Comparison of ENCODE assay signal across 16 cellular contexts in the genomic region with DNA sequence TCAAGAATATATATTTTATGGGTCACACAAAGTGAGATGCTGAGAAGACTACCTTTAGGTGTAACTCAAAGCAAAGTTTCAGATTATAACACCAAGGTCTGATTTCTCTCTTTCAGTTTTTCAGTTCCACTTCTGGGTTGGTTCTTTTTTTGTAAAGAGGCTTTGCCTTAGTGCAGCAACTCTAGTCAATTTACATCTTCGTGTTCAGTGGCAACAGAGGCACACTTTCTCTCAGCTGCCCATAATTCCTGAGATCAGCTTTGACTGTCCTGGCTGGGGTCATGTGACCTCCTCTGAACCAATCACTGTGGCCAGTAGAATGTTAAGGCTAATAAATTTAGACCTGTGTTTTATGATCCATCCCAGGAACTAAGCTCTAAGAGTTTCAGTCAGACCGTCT.
DNase-seq lines count a peak whose midpoint lies in the region; ATAC-seq, FAIRE-seq and TF ChIP-seq lines count a peak whose summit lies in the region.
"Had no signal": no experiment of that assay in that cellular context is flagged by ENCODE, and none has a peak within 500 bp of the region (broad histone marks: within the 10 kb centered on the region; RNA-seq: fewer than 3 reads in every experiment).

No MANE protein-coding gene starts in this region.

- H4K8ac ChIP-seq in H1 (ENCODE audit: extremely low read depth, insufficient read depth, low read length) = no peak overlapping the region

- H3K27me3 ChIP-seq in H1 (replicated peaks in 1 of 4; ENCODE audit: control insufficient read depth in 3 of 4, extremely low read depth in 1 of 4, insufficient read depth in 3 of 4, low read length in 3 of 4) = no peaks in the 10 kb centered on the region
- H3K27me3 ChIP-seq: dorsolateral prefrontal cortex had no signal

- H3K56ac ChIP-seq in H1 (replicated peaks; ENCODE audit: insufficient read length, low read depth, low read length) = no peak overlapping the region

- H4K20me1 ChIP-seq in H1 (replicated peaks in 1 of 2; ENCODE audit: control insufficient read depth in 1 of 2, insufficient read depth in 2 of 2, low read length in 2 of 2) = no peaks in the 10 kb centered on the region

- H2BK120ac ChIP-seq in H1 (replicated peaks; ENCODE audit: low read depth, low read length) = no peak overlapping the region

- no peak overlapping the region for H4K5ac ChIP-seq in H1 (ENCODE audit: insufficient read length, low read depth, low read length)

- no peaks in the 10 kb centered on the region; a peak in 1 of 7 replicates for H3K4me1 ChIP-seq in H1 (replicated peaks in 1 of 4; ENCODE audit: control insufficient read depth in 3 of 4, insufficient read depth in 4 of 4, low read length in 3 of 4)

- no peak overlapping the region for H3K9ac ChIP-seq in H1 (replicated peaks in 1 of 4; ENCODE audit: extremely low read depth in 1 of 4, low read depth in 3 of 4, low read length in 3 of 4)
- H3K9ac ChIP-seq: GM23248 had no signal

- CTCF ChIA-PET in H1 (lab: Charles Lee; ENCODE audit: partially characterized antibody) = no interaction called here

- no peak overlapping the region for H3K4me3 ChIP-seq in H1 (ENCODE audit: extremely low read depth in 1 of 4, insufficient read depth in 2 of 4, low read depth in 3 of 4, low read length in 4 of 4)
- H3K4me3 ChIP-seq: dorsolateral prefrontal cortex, GM23248 had no signal

- no peak overlapping the region for H2BK12ac ChIP-seq in H1 (ENCODE audit: low read depth, low read length)

- no peaks in the 10 kb centered on the region; the same call in 1 of the 2 replicates for H3K23me2 ChIP-seq in H1 (ENCODE audit: low read depth, low read length)

- H3K4ac ChIP-seq in H1 (replicated peaks; ENCODE audit: insufficient read length, low read depth, low read length) = no peak overlapping the region

- POLR2A ChIA-PET in H1 (lab: Charles Lee; ENCODE audit: partially characterized antibody) = interaction anchor here (0.6 kb wide), 1 partner anchor 1476 kb away, joined by 3 read pairs; no protein-coding TSS in a partner anchor

- no peaks in the 10 kb centered on the region for H3K79me2 ChIP-seq in H1 (ENCODE audit: control insufficient read depth in 1 of 2, insufficient read depth in 2 of 2, low read length in 2 of 2)

- no peak overlapping the region for H2BK20ac ChIP-seq in H1 (ENCODE audit: low read length)

- H3K9me3 ChIP-seq in H1 (ENCODE audit: insufficient read depth in 2 of 2, low read depth in 1 of 2, low read length in 1 of 2) = no peaks in the 10 kb centered on the region

- no peak for FAIRE-seq in H1 (lab: Jason Lieb, UNC)
- FAIRE-seq: small intestine had no signal

- TF ChIP-seq EP300 in H1 (IDR thresholded peaks at IDR 0.05; ENCODE audit: borderline replicate concordance in 1 of 2, low read depth in 2 of 2, low read length in 2 of 2) = no peak

- no peak overlapping the region for H3K27ac ChIP-seq in H1 (ENCODE audit: low read depth, low read length)
- H3K27ac ChIP-seq: dorsolateral prefrontal cortex, GM23248 had no signal

- no peak for TF ChIP-seq CTCF in H1 (IDR thresholded peaks at IDR 0.05; ENCODE audit: control extremely low read depth in 1 of 3, insufficient read depth in 1 of 3, low read depth in 1 of 3, low read length in 3 of 3)

- H4K91ac ChIP-seq in H1 (replicated peaks; ENCODE audit: insufficient read length, low read length) = no peak overlapping the region

- peak; percentile 96 for ATAC-seq in GM18867 (IDR thresholded peaks at IDR 0.05; ENCODE audit: unreplicated experiment)
- ATAC-seq in GM21529 (IDR thresholded peaks at IDR 0.05; ENCODE audit: unreplicated experiment) = peak; percentile 78
- peak; percentile 94 for ATAC-seq in HG03066 (IDR thresholded peaks at IDR 0.05; ENCODE audit: low read depth, unreplicated experiment)
- ATAC-seq: activated naive CD4-positive, alpha-beta T cell treated with anti-CD3 and anti-CD28 coated beads, Interleukin-2, amount 50 U/mL, for 72 hours; CD8-positive, alpha-beta T cell; Panc1 had no signal

- no peak overlapping the region for H2AK5ac ChIP-seq in H1 (ENCODE audit: low read depth, low read length)

- H3K36me3 ChIP-seq in H1 (ENCODE audit: control insufficient read depth in 2 of 4, insufficient read depth in 4 of 4, low read length in 3 of 4) = no peaks in the 10 kb centered on the region

- DNase-seq in H1 (ENCODE audit: low read depth in 1 of 2, low spot score in 2 of 2) = no peak
- DNase-seq in NCI-H82 treated with DMSO at 0.1 percent for 48 hours (lab: John Stamatoyannopoulos, UW; ENCODE audit: unreplicated experiment) = no peak
- DNase-seq in AG20443 (ENCODE audit: low spot score) = no peak
- DNase-seq in CD1c-positive myeloid dendritic cell (ENCODE audit: extremely low spot score) = no peak
- no peak for DNase-seq in OCI-M1 (lab: John Stamatoyannopoulos, UW)
- DNase-seq: CD8-positive, alpha-beta T cell; dorsolateral prefrontal cortex; GM23248; hypothalamus; NCI-H1092 treated with DMSO at 0.1 percent for 48 hours; small intestine had no signal

- H2BK15ac ChIP-seq in H1 (ENCODE audit: low read length) = no peak overlapping the region

- no peak overlapping the region for H3K18ac ChIP-seq in H1 (ENCODE audit: extremely low read depth, low read length)

- no peak for TF ChIP-seq RAD21 in H1 (IDR thresholded peaks at IDR 0.05 in 1 of 2, conservative IDR thresholded peaks at IDR 0.05 in 1 of 2; ENCODE audit: low read depth in 2 of 2, low read length in 2 of 2)

- peak overlapping the region; percentile 68; the same call in 1 of the 2 replicates for H2AFZ ChIP-seq in H1 (ENCODE audit: low read length)
- H2AFZ ChIP-seq: GM23248 had no signal

- no peak overlapping the region for H3K14ac ChIP-seq in H1 (ENCODE audit: insufficient read length)

- TF ChIP-seq POLR2A in H1 (IDR thresholded peaks at IDR 0.05; ENCODE audit: control extremely low read depth in 1 of 2, low read depth in 2 of 2, low read length in 2 of 2) = no peak

- no peaks in the 10 kb centered on the region for H3K79me1 ChIP-seq in H1 (ENCODE audit: low read depth, low read length)

- no peak overlapping the region for H2BK5ac ChIP-seq in H1 (ENCODE audit: low read depth, low read length)

- WGBS in H1 (ENCODE audit: extremely low coverage in 1 of 2, insufficient coverage in 1 of 2, insufficient read length in 1 of 2, insufficient replicate concordance in 2 of 2, low coverage in 1 of 2, low lambda C conversion rate in 2 of 2, missing lambda C conversion rate in 1 of 2), 2 experiments = 93% methylated on average over 2 of the region's 2 CpGs; no CpG with 5 or more reads in 1 of the 2 experiments

- H3K4me2 ChIP-seq in H1 (ENCODE audit: insufficient read depth in 1 of 2, low read depth in 2 of 2, low read length in 2 of 2) = no peak overlapping the region

- no peak overlapping the region for H3K23ac ChIP-seq in H1 (ENCODE audit: insufficient read length)

TF ChIP-seq in H1, 55 proteins besides CTCF, POLR2A, EP300 and RAD21:
- TF ChIP-seq, protein P1, sequence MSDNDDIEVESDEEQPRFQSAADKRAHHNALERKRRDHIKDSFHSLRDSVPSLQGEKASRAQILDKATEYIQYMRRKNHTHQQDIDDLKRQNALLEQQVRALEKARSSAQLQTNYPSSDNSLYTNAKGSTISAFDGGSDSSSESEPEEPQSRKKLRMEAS (IDR thresholded peaks at IDR 0.05) = no peak
- TF ChIP-seq ZNF274 (IDR thresholded peaks at IDR 0.05; ENCODE audit: borderline replicate concordance, extremely low read depth, low read length) (no peak), RNF2 (IDR thresholded peaks at IDR 0.05; ENCODE audit: borderline replicate concordance, low read depth, low read length, missing control alignments, poor library complexity, severe bottlenecking) (no peak), TCF12 (IDR thresholded peaks at IDR 0.05; ENCODE audit: low read depth, low read length) (no peak), CBX5 (IDR thresholded peaks at IDR 0.05; ENCODE audit: low read depth, low read length) (no peak), CHD1 (IDR thresholded peaks at IDR 0.05; ENCODE audit: low read depth, low read length) (no peak)
- TF ChIP-seq, protein P2, sequence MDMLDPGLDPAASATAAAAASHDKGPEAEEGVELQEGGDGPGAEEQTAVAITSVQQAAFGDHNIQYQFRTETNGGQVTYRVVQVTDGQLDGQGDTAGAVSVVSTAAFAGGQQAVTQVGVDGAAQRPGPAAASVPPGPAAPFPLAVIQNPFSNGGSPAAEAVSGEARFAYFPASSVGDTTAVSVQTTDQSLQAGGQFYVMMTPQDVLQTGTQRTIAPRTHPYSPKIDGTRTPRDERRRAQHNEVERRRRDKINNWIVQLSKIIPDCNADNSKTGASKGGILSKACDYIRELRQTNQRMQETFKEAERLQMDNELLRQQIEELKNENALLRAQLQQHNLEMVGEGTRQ (IDR thresholded peaks at IDR 0.05; ENCODE audit: low read length) = no peak
